ENCODE assay signal across 8 cellular contexts in the genomic region with DNA sequence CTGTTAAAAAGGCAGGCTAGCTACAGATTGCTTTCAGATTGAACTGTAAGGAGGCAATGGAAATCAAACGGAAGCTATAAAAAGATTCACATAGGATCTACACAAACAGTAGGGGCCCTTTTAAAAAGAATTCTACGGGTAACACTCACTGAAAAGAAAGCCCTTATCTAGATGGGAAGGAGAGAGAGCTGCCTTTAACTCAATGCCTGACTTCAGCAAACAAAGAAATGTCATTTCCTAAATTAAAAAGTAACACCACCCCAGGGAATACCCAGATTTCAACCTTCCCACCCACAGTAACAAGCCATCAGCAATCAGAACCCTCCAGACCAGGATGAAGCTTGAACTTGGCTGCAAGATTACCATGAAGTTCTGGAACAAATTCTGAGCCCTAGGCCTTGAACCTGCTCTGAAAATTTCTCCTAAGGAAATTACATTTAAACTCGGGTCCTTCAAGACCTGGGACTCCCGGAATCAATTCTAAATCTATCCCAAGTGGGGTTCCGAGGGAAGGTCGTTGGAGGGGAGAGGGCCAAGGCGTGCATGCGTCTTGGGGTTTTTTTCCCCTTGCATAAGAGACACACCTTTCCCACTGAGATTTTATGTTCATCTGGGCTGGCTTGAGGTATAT. TPM values are rescaled to one million over a fixed set of nuclear protein-coding genes. Genes with fewer than 3 reads are reported as not detected.
DNase-seq lines count a peak whose midpoint lies in the region; ATAC-seq, FAIRE-seq and TF ChIP-seq lines count a peak whose summit lies in the region.

No MANE protein-coding gene starts in this region.

- in situ Hi-C loops in HAP-1 (cut with MboI; ENCODE audit: low sequenced_read_pairs) (no loop called here), HepG2 (cut with HindIII; ENCODE audit: extremely low pct_ligation_motif_present, low pct_unique_long_range_greater_than_20kb) (no loop called here)

- no peak for TF ChIP-seq RAD21 in HepG2 (CRISPR knock-in tag; IDR thresholded peaks at IDR 0.05)

- CTCF ChIA-PET in HepG2 (lab: Yijun Ruan, JAX; ENCODE audit: low intra/inter-chr PET ratio, low total read pairs): no interaction called here

- no peaks in the 10 kb centered on the region for H3K27me3 ChIP-seq in HAP-1 (ENCODE audit: low read depth)
- H3K27me3 ChIP-seq in ascending aorta: no peaks in the 10 kb centered on the region
- no peaks in the 10 kb centered on the region; a peak in 1 of 5 replicates for H3K27me3 ChIP-seq in HepG2 (ENCODE audit: control insufficient read depth in 1 of 2, insufficient read depth in 2 of 2, low read length in 2 of 2)
- H3K27me3 ChIP-seq in tibial nerve: no peaks in the 10 kb centered on the region

- ATAC-seq in HepG2 (no peak), HG03280 (IDR thresholded peaks at IDR 0.05; ENCODE audit: unreplicated experiment) (no peak), GM21619 (IDR thresholded peaks at IDR 0.05; ENCODE audit: unreplicated experiment) (no peak), HG02763 (IDR thresholded peaks at IDR 0.05; ENCODE audit: unreplicated experiment) (no peak)

- H3K36me3 ChIP-seq in HAP-1 (replicated peaks): no peaks in the 10 kb centered on the region
- H3K36me3 ChIP-seq in ascending aorta: no peaks in the 10 kb centered on the region
- H3K36me3 ChIP-seq in HepG2 (replicated peaks in 1 of 2; ENCODE audit: control insufficient read depth in 1 of 2, insufficient read depth in 2 of 2, low read length in 2 of 2): no peaks in the 10 kb centered on the region
- peaks cover 0 to 3% (median 0%) of the 10 kb centered on the region in 3 donors for H3K36me3 ChIP-seq in tibial nerve

- H3K9ac ChIP-seq in HepG2 (ENCODE audit: insufficient read depth, low read depth, low read length): peak overlapping the region; percentile 78

- H3K4me3 ChIP-seq in HAP-1 (peak overlapping the region; percentile 57), ascending aorta (peak overlapping the region; percentile 75 to 86), HepG2 (replicated peaks in 1 of 3; ENCODE audit: insufficient read depth in 1 of 3, low read depth in 2 of 3, low read length in 3 of 3) (peak overlapping the region; percentile 69 to 92 (median 86)), tibial nerve (peak overlapping the region; percentile 73 to 90 (median 84))

- intact Hi-C loops in ascending aorta (cut with DNase I) (loop anchor here (2.0 to 5.0 kb wide), 3 partner anchors 43 to 1118 kb away; partner anchors contain the start of genes HSPB8 and RFC5), HepG2 (cut with micrococcal nuclease; ENCODE audit: unreplicated experiment) (no loop called here)

- 7% methylated on average over 8 of the region's 8 CpGs for WGBS in HepG2 (ENCODE audit: low lambda C conversion rate)
- whole genome bisulfite sequencing in tibial nerve, 2 donors: 7 to 12% methylated on average over 8 of the region's 8 CpGs

- H3K79me2 ChIP-seq in HepG2 (ENCODE audit: insufficient read depth, low read length): peaks cover 17% of the 10 kb centered on the region

- peak overlapping the region; percentile 95 to 99 for H3K27ac ChIP-seq in ascending aorta
- peak overlapping the region; percentile 73 for H3K27ac ChIP-seq in HepG2 (ENCODE audit: extremely low read length, insufficient read depth, low read length)
- peak overlapping the region; percentile 92 to 99 (median 96) for H3K27ac ChIP-seq in tibial nerve

- no TSS peak for BruUV-seq in HepG2 (replicated peaks; lab: Mats Ljungman, UMichigan)

- no peak for TF ChIP-seq EP300 in HepG2 (IDR thresholded peaks at IDR 0.05; ENCODE audit: low read depth in 2 of 2, low read length in 2 of 2)
- TF ChIP-seq EP300 in HepG2 (CRISPR knock-in tag; IDR thresholded peaks at IDR 0.05; ENCODE audit: borderline replicate concordance): no peak
- no peak for TF ChIP-seq EP300 in tibial nerve (IDR thresholded peaks at IDR 0.05)

- no peak overlapping the region for H2AFZ ChIP-seq in HepG2 (ENCODE audit: low read length)

- H4K20me1 ChIP-seq in HepG2 (ENCODE audit: insufficient read depth, low read length): no peaks in the 10 kb centered on the region

- POLR2A ChIA-PET in HepG2 (lab: Yijun Ruan, JAX): interaction anchor here (2.0 kb wide), 1 partner anchor 44 kb away, joined by 7 read pairs; the partner anchor contains the start of gene VSIG10

- FAIRE-seq in HepG2 (lab: Jason Lieb, UNC): no peak

- H3K9me3 ChIP-seq in HAP-1 (no peaks in the 10 kb centered on the region), ascending aorta (no peaks in the 10 kb centered on the region), HepG2 (ENCODE audit: low read length) (no peaks in the 10 kb centered on the region), tibial nerve (no peaks in the 10 kb centered on the region)

- TF ChIP-seq CTCF in ascending aorta (IDR thresholded peaks at IDR 0.05): no peak
- TF ChIP-seq CTCF in HepG2 (CRISPR knock-in tag; IDR thresholded peaks at IDR 0.05): no peak
- no peak for TF ChIP-seq CTCF in tibial nerve (IDR thresholded peaks at IDR 0.05)

- H3K4me1 ChIP-seq in HAP-1 (peaks cover 17% of the 10 kb centered on the region), ascending aorta (peaks cover 0 to 10% of the 10 kb centered on the region in 2 donors), HepG2 (ENCODE audit: insufficient read depth, low read length) (peaks cover 72% of the 10 kb centered on the region), tibial nerve (peaks cover 0 to 68% (median 11%) of the 10 kb centered on the region in 4 donors)

- peak overlapping the region; percentile 96 for H3K4me2 ChIP-seq in HepG2 (ENCODE audit: low read depth, low read length)

- DNase-seq in 8988T (peak; percentile 15), HAP-1 (ENCODE audit: low spot score in 2 of 2) (peak; percentile 21 to 73), ascending aorta (ENCODE audit: low spot score in 2 of 2) (no peak), HepG2 (ENCODE audit: low spot score) (no peak), tibial nerve (ENCODE audit: low spot score in 2 of 2) (no peak)

- TF ChIP-seq POLR2A in HepG2 (IDR thresholded peaks at IDR 0.05; ENCODE audit: insufficient read depth in 1 of 2, low read depth in 2 of 2, low read length in 2 of 2): no peak
- no peak for TF ChIP-seq POLR2A in tibial nerve (IDR thresholded peaks at IDR 0.05)

RNA-seq across cellular contexts. Expression of gene WSB2, which starts 1.2 kb away (rescaled TPM):
- total RNA-seq in ascending aorta (68.6 TPM), HepG2 (2016; rRNA removed; fragmentation: Illumina TruSeq; extraction: Trizol) (31.0 and 39.5 TPM in 2 replicates), tibial nerve (10 to 100 TPM; 39.8 to 66.9 (median 48.0) TPM)
- total RNA-seq in HepG2 (2016; cell fraction: cytosol; rRNA removed; fragmentation: Illumina TruSeq; extraction: Trizol; ENCODE audit: low read depth): 58.3 and 64.9 TPM in 2 replicates
- total RNA-seq in HepG2 (2016; cell fraction: insoluble cytoplasmic fraction; rRNA removed; fragmentation: Illumina TruSeq; extraction: Trizol): 32.3 and 33.3 TPM in 2 replicates
- total RNA-seq in HepG2 (2016; cell fraction: membrane; rRNA removed; fragmentation: Illumina TruSeq; extraction: Trizol): 113 and 119 TPM in 2 replicates
- 17.3 and 21.7 TPM in 2 replicates for total RNA-seq in HepG2 (2016; cell fraction: nucleus; rRNA removed; fragmentation: Illumina TruSeq; extraction: Trizol)
- 76.5 and 82.8 TPM in 2 replicates for polyA plus RNA-seq in HepG2 (2011; rRNA removed)
- polyA plus RNA-seq in HepG2 (2011; cell fraction: cytosol; rRNA removed): 90.5 and 92.1 TPM in 2 replicates
- polyA plus RNA-seq in HepG2 (2011; cell fraction: nucleus; rRNA removed): 33.9 and 37.1 TPM in 2 replicates
- 39.1 and 50.3 TPM in 2 replicates for polyA plus RNA-seq in HepG2 (2012)
- 108 and 109 TPM in 2 replicates for polyA plus RNA-seq in HepG2 (2016; cell fraction: cytosol; fragmentation: Illumina TruSeq; extraction: Trizol; ENCODE audit: low read depth)
- 32.4 and 39.7 TPM in 2 replicates for polyA plus RNA-seq in HepG2 (2016; cell fraction: insoluble cytoplasmic fraction; fragmentation: Illumina TruSeq; extraction: Trizol; ENCODE audit: low read depth)
- 111 and 130 TPM in 2 replicates for polyA plus RNA-seq in HepG2 (2016; cell fraction: membrane; fragmentation: Illumina TruSeq; extraction: Trizol; ENCODE audit: low read depth)
- polyA plus RNA-seq in HepG2 (2016; cell fraction: nucleus; fragmentation: Illumina TruSeq; extraction: Trizol; ENCODE audit: insufficient read depth, low read depth): 25.3 and 27.6 TPM in 2 replicates
- polyA minus RNA-seq in HepG2 (2011; rRNA and poly(A)+ RNA removed; ENCODE audit: low replicate concordance): 192 and 280 TPM in 2 replicates
- polyA minus RNA-seq in HepG2 (2011; cell fraction: cytosol; rRNA and poly(A)+ RNA removed): 89.2 and 103 TPM in 2 replicates
- polyA minus RNA-seq in HepG2 (2011; cell fraction: nucleus; rRNA and poly(A)+ RNA removed): 50.3 and 54.8 TPM in 2 replicates

RNA-seq across cellular contexts. Expression of gene RFC5, which starts 43.3 kb away (rescaled TPM):
- total RNA-seq in ascending aorta (5.2 TPM), HepG2 (2016; rRNA removed; fragmentation: Illumina TruSeq; extraction: Trizol) (51.4 and 66.2 TPM in 2 replicates), tibial nerve (10 to 100 TPM in 1 of 4 donors, 1 to 10 TPM in 3; 4.8 to 17.3 (median 8.4) TPM)
- 22.7 and 23.4 TPM in 2 replicates for total RNA-seq in HepG2 (2016; cell fraction: cytosol; rRNA removed; fragmentation: Illumina TruSeq; extraction: Trizol; ENCODE audit: low read depth)
- total RNA-seq in HepG2 (2016; cell fraction: insoluble cytoplasmic fraction; rRNA removed; fragmentation: Illumina TruSeq; extraction: Trizol): 53.2 and 65.5 TPM in 2 replicates
- 26.8 and 27.2 TPM in 2 replicates for total RNA-seq in HepG2 (2016; cell fraction: membrane; rRNA removed; fragmentation: Illumina TruSeq; extraction: Trizol)
- 36.7 and 42.5 TPM in 2 replicates for total RNA-seq in HepG2 (2016; cell fraction: nucleus; rRNA removed; fragmentation: Illumina TruSeq; extraction: Trizol)
- polyA plus RNA-seq in HepG2 (2011; rRNA removed): 12.1 and 16.8 TPM in 2 replicates
- polyA plus RNA-seq in HepG2 (2011; cell fraction: cytosol; rRNA removed): 9.6 and 13.1 TPM in 2 replicates
- 14.0 and 22.1 TPM in 2 replicates for polyA plus RNA-seq in HepG2 (2011; cell fraction: nucleus; rRNA removed)
- polyA plus RNA-seq in HepG2 (2012): 7.1 and 12.7 TPM in 2 replicates
- 9.8 and 11.9 TPM in 2 replicates for polyA plus RNA-seq in HepG2 (2016; cell fraction: cytosol; fragmentation: Illumina TruSeq; extraction: Trizol; ENCODE audit: low read depth)
- polyA plus RNA-seq in HepG2 (2016; cell fraction: insoluble cytoplasmic fraction; fragmentation: Illumina TruSeq; extraction: Trizol; ENCODE audit: low read depth): 71.8 and 75.5 TPM in 2 replicates
- polyA plus RNA-seq in HepG2 (2016; cell fraction: membrane; fragmentation: Illumina TruSeq; extraction: Trizol; ENCODE audit: low read depth): 18.4 and 19.2 TPM in 2 replicates
- polyA plus RNA-seq in HepG2 (2016; cell fraction: nucleus; fragmentation: Illumina TruSeq; extraction: Trizol; ENCODE audit: insufficient read depth, low read depth): 57.5 and 58.7 TPM in 2 replicates
- polyA minus RNA-seq in HepG2 (2011; rRNA and poly(A)+ RNA removed; ENCODE audit: low replicate concordance): 15.8 and 70.0 TPM in 2 replicates
- 9.1 and 12.9 TPM in 2 replicates for polyA minus RNA-seq in HepG2 (2011; cell fraction: cytosol; rRNA and poly(A)+ RNA removed)
- polyA minus RNA-seq in HepG2 (2011; cell fraction: nucleus; rRNA and poly(A)+ RNA removed): 17.5 and 18.8 TPM in 2 replicates

RNA-seq across cellular contexts. Expression of gene VSIG10, which starts 44.1 kb away (rescaled TPM):
- 38.3 TPM for total RNA-seq in ascending aorta
- 35.6 and 42.5 TPM in 2 replicates for total RNA-seq in HepG2 (2016; rRNA removed; fragmentation: Illumina TruSeq; extraction: Trizol)
- total RNA-seq in HepG2 (2016; cell fraction: cytosol; rRNA removed; fragmentation: Illumina TruSeq; extraction: Trizol; ENCODE audit: low read depth): 41.4 and 41.9 TPM in 2 replicates
- total RNA-seq in HepG2 (2016; cell fraction: insoluble cytoplasmic fraction; rRNA removed; fragmentation: Illumina TruSeq; extraction: Trizol): 29.0 and 43.3 TPM in 2 replicates
- total RNA-seq in HepG2 (2016; cell fraction: membrane; rRNA removed; fragmentation: Illumina TruSeq; extraction: Trizol): 61.2 and 66.1 TPM in 2 replicates
- 32.5 and 36.1 TPM in 2 replicates for total RNA-seq in HepG2 (2016; cell fraction: nucleus; rRNA removed; fragmentation: Illumina TruSeq; extraction: Trizol)
- 25.6 and 28.6 TPM in 2 replicates for polyA plus RNA-seq in HepG2 (2011; rRNA removed)
- polyA plus RNA-seq in HepG2 (2011; cell fraction: cytosol; rRNA removed): 14.4 and 18.0 TPM in 2 replicates
- polyA plus RNA-seq in HepG2 (2011; cell fraction: nucleus; rRNA removed): 31.1 and 32.4 TPM in 2 replicates
- polyA plus RNA-seq in HepG2 (2012): 17.8 and 18.7 TPM in 2 replicates
- polyA plus RNA-seq in HepG2 (2016; cell fraction: cytosol; fragmentation: Illumina TruSeq; extraction: Trizol; ENCODE audit: low read depth): 37.2 and 39.4 TPM in 2 replicates
- polyA plus RNA-seq in HepG2 (2016; cell fraction: insoluble cytoplasmic fraction; fragmentation: Illumina TruSeq; extraction: Trizol; ENCODE audit: low read depth): 24.5 and 25.4 TPM in 2 replicates
- polyA plus RNA-seq in HepG2 (2016; cell fraction: membrane; fragmentation: Illumina TruSeq; extraction: Trizol; ENCODE audit: low read depth): 41.6 and 46.3 TPM in 2 replicates
- 44.9 and 47.7 TPM in 2 replicates for polyA plus RNA-seq in HepG2 (2016; cell fraction: nucleus; fragmentation: Illumina TruSeq; extraction: Trizol; ENCODE audit: insufficient read depth, low read depth)
- polyA minus RNA-seq in HepG2 (2011; rRNA and poly(A)+ RNA removed; ENCODE audit: low replicate concordance): 47.1 and 101 TPM in 2 replicates
- polyA minus RNA-seq in HepG2 (2011; cell fraction: cytosol; rRNA and poly(A)+ RNA removed): 10.2 and 11.3 TPM in 2 replicates
- 40.0 and 44.4 TPM in 2 replicates for polyA minus RNA-seq in HepG2 (2011; cell fraction: nucleus; rRNA and poly(A)+ RNA removed)
- 10 to 100 TPM; 26.8 to 53.1 (median 34.0) TPM for total RNA-seq in tibial nerve

Comparison
In these comparisons a context has a peak if more than half of its experiments do, and no peak if none do; other contexts are left out.
1. DNase-seq: peak in 8988T (single experiment) and HAP-1 (2 of 2); none in ascending aorta (0 of 2), HepG2 (single experiment) and tibial nerve (0 of 2).
2. Peak in every context shown above with its lines, with median percentiles within 50 percentile points of each other: H3K4me3 ChIP-seq and H3K27ac ChIP-seq.